8 cellular contexts compared by ENCODE assay signal in genomic region chr4:85475631-85476233, GRCh38. TPM values are rescaled to one million over a fixed set of nuclear protein-coding genes. Genes with fewer than 3 reads are reported as not detected.
A peak's percentile ranks its signal among the peaks of the same experiment; 100 is the strongest.
DNase-seq lines count a peak whose midpoint lies in the region; ATAC-seq, FAIRE-seq and TF ChIP-seq lines count a peak whose summit lies in the region.

No MANE protein-coding gene starts in this region.

- H2AFZ ChIP-seq in GM23338 = peak overlapping the region; percentile 94; the same call in 1 of the 2 replicates

- H3K9me3 ChIP-seq in RWPE2 (ENCODE audit: severe bottlenecking) (no peaks in the 10 kb centered on the region), psoas muscle (no peaks in the 10 kb centered on the region), aorta (ENCODE audit: control insufficient read depth, low read length) (no peaks in the 10 kb centered on the region)

- DNase-seq in GM23338 (ENCODE audit: low spot score) (no peak), RWPE2 (ENCODE audit: low spot score) (no peak), frontal cortex (ENCODE audit: low spot score in 2 of 2) (no peak), psoas muscle (peak; percentile 22 to 50), aorta (no peak), NCI-H2107 treated with DMSO at 0.1 percent for 48 hours (lab: John Stamatoyannopoulos, UW; ENCODE audit: unreplicated experiment) (no peak), T1000 (lab: John Stamatoyannopoulos, UW) (no peak), NCI-H146 (lab: John Stamatoyannopoulos, UW) (no peak)

- H3K36me3 ChIP-seq in GM23338 (ENCODE audit: insufficient read depth) = no peaks in the 10 kb centered on the region
- no peaks in the 10 kb centered on the region for H3K36me3 ChIP-seq in RWPE2 (ENCODE audit: low read depth)
- no peaks in the 10 kb centered on the region for H3K36me3 ChIP-seq in psoas muscle (ENCODE audit: insufficient read depth in 1 of 2, low read depth in 1 of 2)
- no peaks in the 10 kb centered on the region for H3K36me3 ChIP-seq in aorta (ENCODE audit: control insufficient read depth in 1 of 2, insufficient read depth in 2 of 2, low read length in 1 of 2)

- FAIRE-seq in frontal cortex (lab: Jason Lieb, UNC) = peak; percentile 88

- H3K27ac Mint-ChIP-seq in GM23338 = no peak overlapping the region

- WGBS in psoas muscle, 3 donors = 8 to 27% (median 14%) methylated on average over 11 to 19 of the region's 21 CpGs
- 6 to 8% methylated on average over 13 to 15 of the region's 21 CpGs for whole genome bisulfite sequencing in aorta, 2 donors

- H3K4me2 ChIP-seq in GM23338 = peak overlapping the region; percentile 73

- peaks cover 5% of the 10 kb centered on the region for H3K4me1 ChIP-seq in GM23338 (ENCODE audit: insufficient read depth)
- no peaks in the 10 kb centered on the region for H3K4me1 ChIP-seq in RWPE2 (ENCODE audit: insufficient read depth, poor library complexity, severe bottlenecking)
- peaks cover 5% of the 10 kb centered on the region for H3K4me1 ChIP-seq in psoas muscle
- no peaks in the 10 kb centered on the region for H3K4me1 ChIP-seq in aorta (ENCODE audit: control insufficient read depth in 1 of 2, insufficient read depth in 2 of 2, low read length in 2 of 2)

- TF ChIP-seq CTCF in GM23338 (conservative IDR thresholded peaks at IDR 0.05; ENCODE audit: low read depth in 2 of 2) (no peak), RWPE2 (IDR thresholded peaks at IDR 0.05; ENCODE audit: poor library complexity, severe bottlenecking) (no peak), psoas muscle (IDR thresholded peaks at IDR 0.05) (no peak)

- no peaks in the 10 kb centered on the region for H3K36me3 Mint-ChIP-seq in GM23338 (ENCODE audit: low read depth)

- H3K79me2 ChIP-seq in GM23338 (replicated peaks; ENCODE audit: insufficient read depth) = no peaks in the 10 kb centered on the region

- peak overlapping the region; percentile 62 for H3K4me3 ChIP-seq in GM23338
- H3K4me3 ChIP-seq in RWPE2 (ENCODE audit: severe bottlenecking) = peak overlapping the region; percentile 41
- peak overlapping the region; percentile 69 for H3K4me3 ChIP-seq in psoas muscle
- H3K4me3 ChIP-seq in aorta (ENCODE audit: low read length in 2 of 2) = no peak overlapping the region

- intact Hi-C loops in psoas muscle (cut with DNase I) (loop anchor here in 1 of 2 donors (10.0 kb wide), 1 partner anchor 269 kb away; no protein-coding TSS in a partner anchor), aorta (cut with DNase I) (no loop called here)

- peaks cover 7% of the 10 kb centered on the region; the same call in 2 of the 3 replicates for H3K4me1 Mint-ChIP-seq in GM23338

- H3K4me3 Mint-ChIP-seq in GM23338 = peak overlapping the region; percentile 86

- peaks cover 2% of the 10 kb centered on the region for H3K27me3 Mint-ChIP-seq in GM23338 (ENCODE audit: insufficient read depth, low read depth, poor library complexity)

- H3K27me3 ChIP-seq in GM23338 (ENCODE audit: insufficient read depth) (peaks cover 18% of the 10 kb centered on the region; the same call in 1 of the 2 replicates), RWPE2 (ENCODE audit: insufficient read depth, poor library complexity, severe bottlenecking) (peaks cover 5% of the 10 kb centered on the region), psoas muscle (ENCODE audit: insufficient read depth in 3 of 3, low read length in 2 of 3) (no peaks in the 10 kb centered on the region), aorta (ENCODE audit: control insufficient read depth in 1 of 2, insufficient read depth in 2 of 2, low read length in 1 of 2) (peaks cover 0 to 2% of the 10 kb centered on the region in 2 donors)

- no peak overlapping the region for H3K27ac ChIP-seq in GM23338 (ENCODE audit: low read depth)
- no peak overlapping the region for H3K27ac ChIP-seq in RWPE2 (ENCODE audit: poor library complexity, severe bottlenecking)
- H3K27ac ChIP-seq in psoas muscle = no peak overlapping the region
- H3K27ac ChIP-seq in aorta (ENCODE audit: low read depth in 1 of 2, low read length in 2 of 2) = no peak overlapping the region

- no peaks in the 10 kb centered on the region; the same call in 1 of the 2 replicates for H4K20me1 ChIP-seq in GM23338 (replicated peaks; ENCODE audit: insufficient read depth)

- no peaks in the 10 kb centered on the region for H3K9me2 ChIP-seq in GM23338 (ENCODE audit: insufficient read depth)

- ATAC-seq in GM23338 = peak; percentile 7
- no peak for ATAC-seq in RWPE2 (ENCODE audit: low read depth)
- no peak for ATAC-seq in psoas muscle
- ATAC-seq in aorta (ENCODE audit: low FRiP score) = no peak

- no peaks in the 10 kb centered on the region for H3F3A ChIP-seq in GM23338 (replicated peaks; ENCODE audit: low read depth)

- no peaks in the 10 kb centered on the region for H3K9me3 Mint-ChIP-seq in GM23338

TF ChIP-seq in GM23338, 12 proteins besides CTCF, POLR2A, EP300 and RAD21 (continues in another document):
- no peak for TF ChIP-seq EZH2 (IDR thresholded peaks at IDR 0.05; ENCODE audit: low read depth, unreplicated experiment)
- no peak for TF ChIP-seq ZNF331 (CRISPR knock-in tag; IDR thresholded peaks at IDR 0.05; ENCODE audit: low read depth)
- TF ChIP-seq, protein P1, sequence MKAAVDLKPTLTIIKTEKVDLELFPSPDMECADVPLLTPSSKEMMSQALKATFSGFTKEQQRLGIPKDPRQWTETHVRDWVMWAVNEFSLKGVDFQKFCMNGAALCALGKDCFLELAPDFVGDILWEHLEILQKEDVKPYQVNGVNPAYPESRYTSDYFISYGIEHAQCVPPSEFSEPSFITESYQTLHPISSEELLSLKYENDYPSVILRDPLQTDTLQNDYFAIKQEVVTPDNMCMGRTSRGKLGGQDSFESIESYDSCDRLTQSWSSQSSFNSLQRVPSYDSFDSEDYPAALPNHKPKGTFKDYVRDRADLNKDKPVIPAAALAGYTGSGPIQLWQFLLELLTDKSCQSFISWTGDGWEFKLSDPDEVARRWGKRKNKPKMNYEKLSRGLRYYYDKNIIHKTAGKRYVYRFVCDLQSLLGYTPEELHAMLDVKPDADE (IDR thresholded peaks at IDR 0.05) = no peak
- TF ChIP-seq ZNF462 (CRISPR knock-in tag; IDR thresholded peaks at IDR 0.05) = no peak
- no peak for TF ChIP-seq JUNB (IDR thresholded peaks at IDR 0.05; ENCODE audit: unreplicated experiment)
- TF ChIP-seq CREB1 (CRISPR knock-in tag; IDR thresholded peaks at IDR 0.05; ENCODE audit: low read depth) = no peak

RNA-seq across cellular contexts. Expression of gene ARHGAP24, which starts 0.8 kb away (rescaled TPM):
- total RNA-seq in GM23338 (2014; rRNA removed; shearing (Covaris generic)) = 0.21 TPM in 1 of 2 replicates, not detected in the other
- polyA plus RNA-seq in GM23338 (2016; fragmentation: Nextera tagmentation; extraction: Ambion mirVana) (0.36 and 0.50 TPM in 2 replicates), psoas muscle (1 to 10 TPM; 2.4 to 9.3 (median 3.0) TPM), aorta (10 to 100 TPM; 13.4 to 35.2 TPM)
- total RNA-seq in frontal cortex (1.6 TPM), psoas muscle (10 to 100 TPM in 1 of 4 donors, 1 to 10 TPM in 3; 2.3 to 25.7 (median 4.8) TPM), aorta (10 to 100 TPM; 33.6 to 34.4 TPM)

Comparison
In these comparisons a context has a peak if more than half of its experiments do, and no peak if none do; other contexts are left out.
1. DNase-seq: peak in psoas muscle (2 of 2); none in GM23338 (single experiment), RWPE2 (single experiment), frontal cortex (0 of 2), aorta (0 of 2), NCI-H2107 treated with DMSO at 0.1 percent for 48 hours (single experiment), T1000 (single experiment) and NCI-H146 (single experiment).
2. H3K4me3 ChIP-seq: peak in GM23338 (single experiment), RWPE2 (single experiment) and psoas muscle (single experiment); none in aorta (0 of 2).